In genomic region chr2:199955007-199955338, GRCh38 we compare ENCODE assay signal across 8 cellular contexts.
DNase-seq lines count a peak whose midpoint lies in the region; ATAC-seq, FAIRE-seq and TF ChIP-seq lines count a peak whose summit lies in the region.
"Had no signal": no experiment of that assay in that cellular context is flagged by ENCODE, and none has a peak within 500 bp of the region (broad histone marks: within the 10 kb centered on the region; RNA-seq: fewer than 3 reads in every experiment).

No MANE protein-coding gene starts in this region.

- no peaks in the 10 kb centered on the region for H3K9me3 ChIP-seq in iPS-15b (ENCODE audit: control insufficient read depth, insufficient read depth, low read length)

- no peak for FAIRE-seq in HTR-8/SVneo (lab: Jason Lieb, UNC)
- FAIRE-seq: colon had no signal

- no peaks in the 10 kb centered on the region for H3K27me3 Mint-ChIP-seq in activated naive CD8-positive, alpha-beta T cell
- no peaks in the 10 kb centered on the region for H3K27me3 Mint-ChIP-seq in stimulated activated naive B cell treated with anti-CD40 and anti-IgM and Interleukin-4, amounts not matched to agents 10 μg/mL and 1 μg/mL and 100 μg/mL, for 72 hours

- DNase-seq in HTR-8/SVneo (ENCODE audit: insufficient read length, low spot score) (peak; percentile 56), NK-92 (lab: John Stamatoyannopoulos, UW; ENCODE audit: unreplicated experiment) (no peak)
- DNase-seq in stimulated activated naive B cell treated with anti-CD40 and anti-IgM and Interleukin-4, amounts not matched to agents 10 μg/mL and 1 μg/mL and 100 μg/mL, for 72 hours = no peak

- H3K9me3 Mint-ChIP-seq in activated naive CD8-positive, alpha-beta T cell (ENCODE audit: low read depth) = no peaks in the 10 kb centered on the region
- no peaks in the 10 kb centered on the region for H3K9me3 Mint-ChIP-seq in stimulated activated naive B cell treated with anti-CD40 and anti-IgM and Interleukin-4, amounts not matched to agents 10 μg/mL and 1 μg/mL and 100 μg/mL, for 72 hours

- TF ChIP-seq CTCF in GM12875 (IDR thresholded peaks at IDR 0.05; ENCODE audit: borderline replicate concordance, insufficient read depth, low read depth, low read length) = no peak

- H3K4me1 ChIP-seq in iPS-15b (ENCODE audit: control insufficient read depth, insufficient read depth, low read length) = no peaks in the 10 kb centered on the region

- peak overlapping the region; percentile 96 for H3K9ac ChIP-seq in iPS-15b (ENCODE audit: low read depth, low read length)

- peak overlapping the region; percentile 95 for H3K27ac Mint-ChIP-seq in activated naive CD8-positive, alpha-beta T cell
- H3K27ac Mint-ChIP-seq in stimulated activated naive B cell treated with anti-CD40 and anti-IgM and Interleukin-4, amounts not matched to agents 10 μg/mL and 1 μg/mL and 100 μg/mL, for 72 hours = peak overlapping the region; percentile 98

- H3K36me3 ChIP-seq in iPS-15b (ENCODE audit: control insufficient read depth, insufficient read depth, low read length) = peaks cover 3% of the 10 kb centered on the region

- peaks cover 56% of the 10 kb centered on the region for H3K4me1 Mint-ChIP-seq in activated naive CD8-positive, alpha-beta T cell (ENCODE audit: low read depth)
- H3K4me1 Mint-ChIP-seq in stimulated activated naive B cell treated with anti-CD40 and anti-IgM and Interleukin-4, amounts not matched to agents 10 μg/mL and 1 μg/mL and 100 μg/mL, for 72 hours = peaks cover 16 to 31% of the 10 kb centered on the region in 2 donors

- no peaks in the 10 kb centered on the region for H3K27me3 ChIP-seq in iPS-15b (ENCODE audit: control insufficient read depth, insufficient read depth, low read length)

- ATAC-seq in GM21526 (IDR thresholded peaks at IDR 0.05; ENCODE audit: low FRiP score, unreplicated experiment) = peak; percentile 42
- ATAC-seq in stimulated activated naive B cell treated with anti-CD40 and anti-IgM and Interleukin-4, amounts not matched to agents 10 μg/mL and 1 μg/mL and 100 μg/mL, for 72 hours (replicated peaks) = peak; percentile 64 to 67

- H3K4me3 ChIP-seq in GM12875 (ENCODE audit: low read depth, low read length) (peak overlapping the region; percentile 85), iPS-15b (ENCODE audit: low read depth, low read length) (peak overlapping the region; percentile 86)

- peak overlapping the region; percentile 98 for H3K4me3 Mint-ChIP-seq in activated naive CD8-positive, alpha-beta T cell
- peak overlapping the region; percentile 99 to 100 for H3K4me3 Mint-ChIP-seq in stimulated activated naive B cell treated with anti-CD40 and anti-IgM and Interleukin-4, amounts not matched to agents 10 μg/mL and 1 μg/mL and 100 μg/mL, for 72 hours

- peaks cover 5% of the 10 kb centered on the region for H3K36me3 Mint-ChIP-seq in activated naive CD8-positive, alpha-beta T cell
- H3K36me3 Mint-ChIP-seq in stimulated activated naive B cell treated with anti-CD40 and anti-IgM and Interleukin-4, amounts not matched to agents 10 μg/mL and 1 μg/mL and 100 μg/mL, for 72 hours = peaks cover 4 to 21% of the 10 kb centered on the region in 2 donors
